Comparison of ENCODE assay signal across 8 cellular contexts in genomic region chr11:65574963-65575567, GRCh38. TPM values are rescaled to one million over a fixed set of nuclear protein-coding genes. Genes with fewer than 3 reads are reported as not detected.
DNase-seq lines count a peak whose midpoint lies in the region; ATAC-seq and TF ChIP-seq lines count a peak whose summit lies in the region.

No MANE protein-coding gene starts in this region.

- 44 to 54% (median 45%) methylated on average over 19 of the region's 19 CpGs for WGBS in ovary, 3 donors

- H3K9me3 ChIP-seq in RWPE2 (ENCODE audit: severe bottlenecking) = no peaks in the 10 kb centered on the region
- H3K9me3 ChIP-seq in ovary = no peaks in the 10 kb centered on the region

- TF ChIP-seq CTCF in RWPE2 (IDR thresholded peaks at IDR 0.05; ENCODE audit: poor library complexity, severe bottlenecking) = no peak
- no peak for TF ChIP-seq CTCF in ovary (IDR thresholded peaks at IDR 0.05)

- intact Hi-C loops in ovary (cut with DNase I) = loop anchor here in 3 of 4 donors (5.0 kb wide), 3 partner anchors 37 to 77 kb away; partner anchors contain the start of gene MAP3K11 (in 2 of the 3)

- ATAC-seq in RWPE2 (ENCODE audit: low read depth) = no peak
- no peak for ATAC-seq in GM21529 (IDR thresholded peaks at IDR 0.05; ENCODE audit: unreplicated experiment)

- DNase-seq in NCI-H1417 (lab: John Stamatoyannopoulos, UW) = peak in 2 of 3 experiments; percentile 66 to 86
- DNase-seq in NCI-H1417 treated with DMSO at 0.1 percent for 48 hours (lab: John Stamatoyannopoulos, UW) = no peak
- DNase-seq in RWPE2 (ENCODE audit: low spot score) = no peak
- no peak for DNase-seq in epithelial cell of prostate (ENCODE audit: low read depth, low spot score)
- no peak for DNase-seq in ovary
- DNase-seq in NOMO-1 (lab: John Stamatoyannopoulos, UW; ENCODE audit: unreplicated experiment in 2 of 2) = no peak
- DNase-seq in HPDE6-E6E7 (ENCODE audit: extremely low spot score) = no peak

- no peak for TF ChIP-seq POLR2A in ovary (IDR thresholded peaks at IDR 0.05)

- H3K4me3 ChIP-seq in RWPE2 (ENCODE audit: severe bottlenecking) (peak overlapping the region; percentile 83), ovary (peak overlapping the region; percentile 69)

- H3K36me3 ChIP-seq in RWPE2 (ENCODE audit: low read depth) (peaks cover 19% of the 10 kb centered on the region), ovary (no peaks in the 10 kb centered on the region)

- H3K4me1 ChIP-seq in RWPE2 (ENCODE audit: insufficient read depth, poor library complexity, severe bottlenecking) (peaks cover 16% of the 10 kb centered on the region), ovary (ENCODE audit: insufficient read depth) (peaks cover 17% of the 10 kb centered on the region)

- TF ChIP-seq EP300 in ovary (IDR thresholded peaks at IDR 0.05) = no peak

- no peaks in the 10 kb centered on the region for H3K27me3 ChIP-seq in RWPE2 (ENCODE audit: insufficient read depth, poor library complexity, severe bottlenecking)
- H3K27me3 ChIP-seq in ovary = no peaks in the 10 kb centered on the region

- peak overlapping the region; percentile 86 for H3K27ac ChIP-seq in RWPE2 (ENCODE audit: poor library complexity, severe bottlenecking)
- peak overlapping the region; percentile 96 for H3K27ac ChIP-seq in epithelial cell of prostate
- H3K27ac ChIP-seq in ovary = peak overlapping the region; percentile 83 to 85

RNA-seq across cellular contexts. Expression of gene EHBP1L1, which starts 0.8 kb away (rescaled TPM):
- 10 to 100 TPM; 21.7 to 63.0 (median 40.3) TPM for total RNA-seq in ovary
- polyA plus RNA-seq in ovary = 10 to 100 TPM; 24.5 to 42.4 TPM

RNA-seq across cellular contexts. Expression of gene FAM89B, which starts 2.7 kb away (rescaled TPM):
- 10 to 100 TPM; 41.0 to 74.0 (median 53.3) TPM for total RNA-seq in ovary
- 10 to 100 TPM in 1 of 2 donors, 1 to 10 TPM in 1; 1.9 to 47.8 TPM for polyA plus RNA-seq in ovary

RNA-seq across cellular contexts. Expression of gene ZNRD2, which starts 4.8 kb away (rescaled TPM):
- 10 to 100 TPM; 26.6 to 59.5 (median 39.2) TPM for total RNA-seq in ovary
- 10 to 100 TPM in 1 of 2 donors, 1 to 10 TPM in 1; 2.3 to 61.8 TPM for polyA plus RNA-seq in ovary

RNA-seq across cellular contexts. Expression of gene LTBP3, which starts 16.9 kb away (rescaled TPM):
- 100 to 1,000 TPM; 143 to 292 (median 198) TPM for total RNA-seq in ovary
- polyA plus RNA-seq in ovary = 100 to 1,000 TPM in 1 of 2 donors, 10 to 100 TPM in 1; 35.9 to 130 TPM

RNA-seq across cellular contexts. Expression of gene KCNK7, which starts 20.5 kb away (rescaled TPM):
- 1 to 10 TPM in 3 of 7 donors, under 1 TPM in 4; 0.65 to 4.0 (median 0.95) TPM for total RNA-seq in ovary
- 1 to 10 TPM in 1 of 2 donors, not detected in 1; 1.5 TPM for polyA plus RNA-seq in ovary

Comparison
In these comparisons a context has a peak if more than half of its experiments do, and no peak if none do; other contexts are left out.
1. DNase-seq: peak in NCI-H1417 (2 of 3); none in NCI-H1417 treated with DMSO at 0.1 percent for 48 hours (single experiment), RWPE2 (single experiment), epithelial cell of prostate (single experiment), ovary (0 of 5), NOMO-1 (0 of 2) and HPDE6-E6E7 (single experiment).
2. Peak in every context shown above with its lines, with median percentiles within 50 percentile points of each other: H3K27ac ChIP-seq.